ENCODE assay signal across 20 cellular contexts in genomic region chr6:108974201-108974600, GRCh38.
A peak's percentile ranks its signal among the peaks of the same experiment; 100 is the strongest.
DNase-seq lines count a peak whose midpoint lies in the region; ATAC-seq and TF ChIP-seq lines count a peak whose summit lies in the region.
"Had no signal": no experiment of that assay in that cellular context is flagged by ENCODE, and none has a peak within 500 bp of the region (broad histone marks: within the 10 kb centered on the region; RNA-seq: fewer than 3 reads in every experiment).

No MANE protein-coding gene starts in this region.

- ATAC-seq in left cardiac atrium (no peak), gastrocnemius medialis (no peak)
- ATAC-seq: CD8-positive, alpha-beta T cell; GM12878 had no signal

- TF ChIP-seq CTCF in right atrium auricular region (IDR thresholded peaks at IDR 0.05) (no peak), gastrocnemius medialis (IDR thresholded peaks at IDR 0.05 in 4 of 5, conservative IDR thresholded peaks at IDR 0.05 in 1 of 5) (no peak)

- H3K4me1 ChIP-seq in right atrium auricular region (peaks cover 0 to 28% of the 10 kb centered on the region in 2 donors), gastrocnemius medialis (peaks cover 26 to 29% of the 10 kb centered on the region in 2 donors)
- H3K4me1 ChIP-seq: BLaER1 had no signal

- H3K36me3 ChIP-seq in right atrium auricular region, result no peaks in the 10 kb centered on the region
- no peaks in the 10 kb centered on the region for H3K36me3 ChIP-seq in gastrocnemius medialis
- H3K36me3 ChIP-seq: BLaER1 had no signal

- peak; percentile 10 for DNase-seq in NCI-H2227 (lab: John Stamatoyannopoulos, UW; ENCODE audit: unreplicated experiment)
- DNase-seq in NCI-H2227 treated with DMSO at 0.1 percent for 48 hours (lab: John Stamatoyannopoulos, UW), result no peak
- no peak for DNase-seq in right atrium auricular region (ENCODE audit: low spot score)
- no peak for DNase-seq in left cardiac atrium
- DNase-seq in gastrocnemius medialis, result no peak
- DNase-seq in stimulated activated CD4-positive, alpha-beta T cell treated with anti-CD3 and anti-CD28 coated beads, Interleukin-12 subunit alpha, Interleukin-12 subunit beta, amount 100 ng/mL, for 4 hours, result no peak
- DNase-seq: Caco-2; CD4-positive, CD25-positive, alpha-beta regulatory T cell; CD8-positive, alpha-beta T cell; DMS 273 treated with DMSO at 0.1 percent for 48 hours; DMS79; EL; GDM1; GM23248; H7; HCEC 1CT had no signal

- H3K27me3 ChIP-seq in right atrium auricular region (no peaks in the 10 kb centered on the region), gastrocnemius medialis (no peaks in the 10 kb centered on the region)
- H3K27me3 ChIP-seq: BLaER1 had no signal

- peak overlapping the region; percentile 69 to 77 for H3K27ac ChIP-seq in right atrium auricular region
- H3K27ac ChIP-seq in gastrocnemius medialis, result peak overlapping the region in 3 of 4 donors; percentile 19 to 36 (median 20)
- H3K27ac ChIP-seq: 22Rv1, BLaER1, C4-2B, GM23248 had no signal

- in situ Hi-C loops in gastrocnemius medialis (cut with MboI; ENCODE audit: low sequenced_read_pairs in 4 of 4), result no loop called here

- intact Hi-C loops in left cardiac atrium (cut with DNase I) (no loop called here), gastrocnemius medialis (cut with DNase I; ENCODE audit: low total_unique reads) (no loop called here)

- H3K4me3 ChIP-seq in right atrium auricular region, result no peak overlapping the region
- no peak overlapping the region for H3K4me3 ChIP-seq in gastrocnemius medialis
- H3K4me3 ChIP-seq: BLaER1, GM12878, GM23248 had no signal

- TF ChIP-seq POLR2A in gastrocnemius medialis (IDR thresholded peaks at IDR 0.05), result no peak

- no peaks in the 10 kb centered on the region for H3K9me3 ChIP-seq in right atrium auricular region
- H3K9me3 ChIP-seq in gastrocnemius medialis, result no peaks in the 10 kb centered on the region
- H3K9me3 ChIP-seq: BLaER1, Caco-2 had no signal
